15 cellular contexts compared by ENCODE assay signal in genomic region chr21:45546636-45547203, GRCh38.
"Had no signal": no experiment of that assay in that cellular context is flagged by ENCODE, and none has a peak within 500 bp of the region (broad histone marks: within the 10 kb centered on the region; RNA-seq: fewer than 3 reads in every experiment).

No MANE protein-coding gene starts in this region.

- FAIRE-seq: colon, frontal cortex, keratinocyte had no signal

- H3K27ac Mint-ChIP-seq: activated CD8-positive, alpha-beta T cell treated with anti-CD3 and anti-CD28 coated beads, Interleukin-2, amount 10 ng/mL, durations not matched to agents 7 days and 5 days; activated naive CD8-positive, alpha-beta T cell treated with anti-CD3 and anti-CD28 coated beads, Interleukin-2, amount 10 ng/mL, durations not matched to agents 7 days and 5 days had no signal

- ATAC-seq: activated CD8-positive, alpha-beta T cell treated with anti-CD3 and anti-CD28 coated beads, Interleukin-2, amount 10 ng/mL, durations not matched to agents 7 days and 5 days; heart left ventricle; psoas muscle; right lobe of liver; stimulated activated naive CD8-positive, alpha-beta T cell treated with anti-CD3 and anti-CD28 coated beads, Interleukin-15, Interleukin-2, amounts not matched to agents 100 U/mL and 50 U/mL, for 24 hours had no signal

- H3K36me3 ChIP-seq: breast epithelium, heart left ventricle, right lobe of liver had no signal

- H3K9me3 Mint-ChIP-seq: activated naive CD8-positive, alpha-beta T cell treated with anti-CD3 and anti-CD28 coated beads, Interleukin-2, amount 10 ng/mL, durations not matched to agents 7 days and 5 days had no signal

- H3K27me3 ChIP-seq: heart left ventricle, right lobe of liver had no signal

- DNase-seq: activated CD8-positive, alpha-beta T cell treated with anti-CD3 and anti-CD28 coated beads, Interleukin-2, amount 10 ng/mL, durations not matched to agents 7 days and 5 days; anterior cingulate cortex; effector CD4-positive, alpha-beta T cell; midbrain; stimulated activated CD4-positive, alpha-beta T cell treated with anti-CD3 and anti-CD28 coated beads, Interleukin-2, amount 100 ng/mL, for 24 hours; T-helper 9 cell had no signal

- H3K4me3 ChIP-seq: breast epithelium, heart left ventricle, psoas muscle, right lobe of liver had no signal

- H3K36me3 Mint-ChIP-seq: activated naive CD8-positive, alpha-beta T cell treated with anti-CD3 and anti-CD28 coated beads, Interleukin-2, amount 10 ng/mL, durations not matched to agents 7 days and 5 days had no signal

- H3K4me1 ChIP-seq: psoas muscle had no signal

- H3K4me3 Mint-ChIP-seq: activated CD8-positive, alpha-beta T cell treated with anti-CD3 and anti-CD28 coated beads, Interleukin-2, amount 10 ng/mL, durations not matched to agents 7 days and 5 days; activated naive CD8-positive, alpha-beta T cell treated with anti-CD3 and anti-CD28 coated beads, Interleukin-2, amount 10 ng/mL, durations not matched to agents 7 days and 5 days had no signal

- H3K27me3 Mint-ChIP-seq: activated naive CD8-positive, alpha-beta T cell treated with anti-CD3 and anti-CD28 coated beads, Interleukin-2, amount 10 ng/mL, durations not matched to agents 7 days and 5 days had no signal

- H3K9me3 ChIP-seq: breast epithelium, heart left ventricle, psoas muscle, right lobe of liver had no signal

- H3K27ac ChIP-seq: breast epithelium, heart left ventricle, psoas muscle, right lobe of liver had no signal
